ENCODE assay signal across 17 cellular contexts in the genomic region with DNA sequence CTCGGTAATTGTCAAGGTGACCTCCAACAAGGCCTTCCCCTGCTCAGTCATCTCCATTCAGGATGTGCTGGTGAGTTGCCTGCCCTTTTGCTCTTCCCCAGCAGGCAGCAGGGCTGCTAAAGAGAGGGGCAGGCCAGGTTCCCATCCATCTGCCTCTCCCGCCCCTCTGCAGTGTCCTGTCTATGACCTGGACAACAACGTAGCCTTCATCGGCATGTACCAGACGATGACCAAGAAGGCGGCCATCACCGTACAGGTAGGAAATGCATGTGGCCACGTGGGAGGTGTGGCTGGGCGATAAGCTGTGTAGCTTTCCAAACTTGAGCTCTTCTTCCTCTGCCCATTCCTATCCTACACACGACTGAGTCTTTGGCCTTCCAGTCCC. TPM values are rescaled to one million over a fixed set of nuclear protein-coding genes. Genes with fewer than 3 reads are reported as not detected.
DNase-seq lines count a peak whose midpoint lies in the region; ATAC-seq, FAIRE-seq and TF ChIP-seq lines count a peak whose summit lies in the region.
"Had no signal": no experiment of that assay in that cellular context is flagged by ENCODE, and none has a peak within 500 bp of the region (broad histone marks: within the 10 kb centered on the region; RNA-seq: fewer than 3 reads in every experiment).

No MANE protein-coding gene starts in this region.

- H3K4me1 ChIP-seq in right lobe of liver, result peaks cover 0 to 22% (median 5%) of the 10 kb centered on the region in 4 donors
- peaks cover 40% of the 10 kb centered on the region for H3K4me1 ChIP-seq in HepG2 (ENCODE audit: insufficient read depth, low read length)
- H3K4me1 ChIP-seq in neuronal stem cell (ENCODE audit: control insufficient read depth in 2 of 2, insufficient read depth in 1 of 2, low read depth in 1 of 2, low read length in 2 of 2), result peaks cover 15 to 17% of the 10 kb centered on the region in 2 donors

- H3K4me3 ChIP-seq in right lobe of liver, result no peak overlapping the region
- no peak overlapping the region for H3K4me3 ChIP-seq in HepG2 (replicated peaks in 1 of 3; ENCODE audit: insufficient read depth in 1 of 3, low read depth in 2 of 3, low read length in 3 of 3)
- H3K4me3 ChIP-seq in neuronal stem cell (ENCODE audit: low read length in 2 of 2), result no peak overlapping the region

- FAIRE-seq in HepG2 (lab: Jason Lieb, UNC), result no peak

- no peak for ATAC-seq in right lobe of liver
- ATAC-seq in HepG2, result no peak
- ATAC-seq in activated B cell treated with CpG ODN at 0.5 μM for 24 hours (ENCODE audit: low read depth), result no peak
- ATAC-seq: Panc1, Right ventricle myocardium inferior had no signal

- H3K4me2 ChIP-seq in HepG2 (ENCODE audit: low read depth, low read length) (no peak overlapping the region), neuronal stem cell (ENCODE audit: insufficient read depth, low read length, poor library complexity, severe bottlenecking) (no peak overlapping the region)

- no peak overlapping the region for H3K18ac ChIP-seq in neuronal stem cell (ENCODE audit: low read length)

- TF ChIP-seq EP300 in HepG2 (IDR thresholded peaks at IDR 0.05; ENCODE audit: low read depth in 2 of 2, low read length in 2 of 2) (no peak), HepG2 (CRISPR knock-in tag; IDR thresholded peaks at IDR 0.05; ENCODE audit: borderline replicate concordance) (no peak)

- WGBS in right lobe of liver (ENCODE audit: insufficient coverage, low coverage, low lambda C conversion rate, missing lambda C conversion rate), result 90% methylated on average over 2 of the region's 10 CpGs
- WGBS in HepG2 (ENCODE audit: low lambda C conversion rate), result 96% methylated on average over 10 of the region's 10 CpGs
- WGBS in neuronal stem cell (ENCODE audit: extremely low coverage in 2 of 2, insufficient read length in 2 of 2, insufficient replicate concordance in 1 of 2), 2 donors, result no CpG with 5 or more reads among the region's 10 CpGs

- TF ChIP-seq CTCF in right lobe of liver (IDR thresholded peaks at IDR 0.05) (no peak), HepG2 (CRISPR knock-in tag; IDR thresholded peaks at IDR 0.05) (no peak), activated B cell treated with CpG ODN at 0.5 μM for 24 hours (IDR thresholded peaks at IDR 0.05) (no peak), type B pancreatic cell (conservative IDR thresholded peaks at IDR 0.05) (no peak)

- H2BK120ac ChIP-seq in neuronal stem cell (ENCODE audit: low read depth, low read length), result no peak overlapping the region

- H3K4me1 Mint-ChIP-seq in activated B cell treated with CpG ODN at 0.5 μM for 24 hours (peaks cover 69% of the 10 kb centered on the region), type B pancreatic cell (ENCODE audit: unreplicated experiment) (peaks cover 35% of the 10 kb centered on the region)

- H4K91ac ChIP-seq in neuronal stem cell (ENCODE audit: low read depth, low read length, poor library complexity), result no peak overlapping the region

- no peak overlapping the region for H3K14ac ChIP-seq in neuronal stem cell (ENCODE audit: low read length)

- BruUV-seq in HepG2 (replicated peaks; lab: Mats Ljungman, UMichigan), result no TSS peak

- H4K20me1 ChIP-seq in HepG2 (ENCODE audit: insufficient read depth, low read length), result no peaks in the 10 kb centered on the region; the same call in 1 of the 2 replicates

- TF ChIP-seq POLR2A in right lobe of liver (IDR thresholded peaks at IDR 0.05) (no peak), HepG2 (IDR thresholded peaks at IDR 0.05; ENCODE audit: insufficient read depth in 1 of 2, low read depth in 2 of 2, low read length in 2 of 2) (no peak)

- intact Hi-C loops in right lobe of liver (cut with DNase I), result no loop called here
- intact Hi-C loops in HepG2 (cut with micrococcal nuclease; ENCODE audit: unreplicated experiment), result no loop called here
- intact Hi-C loops in activated B cell treated with CpG ODN at 0.5 μM for 24 hours (cut with micrococcal nuclease), result no loop called here

- no peak for TF ChIP-seq RAD21 in HepG2 (CRISPR knock-in tag; IDR thresholded peaks at IDR 0.05)

- peaks cover 0 to 36% (median 9%) of the 10 kb centered on the region in 4 donors for H3K36me3 ChIP-seq in right lobe of liver
- peaks cover 3 to 12% of the 10 kb centered on the region in 2 experiments; a peak in 4 of 5 replicates for H3K36me3 ChIP-seq in HepG2 (replicated peaks in 1 of 2; ENCODE audit: control insufficient read depth in 1 of 2, insufficient read depth in 2 of 2, low read length in 2 of 2)
- H3K36me3 ChIP-seq in neuronal stem cell (replicated peaks in 1 of 2; ENCODE audit: control insufficient read depth in 2 of 2, insufficient read depth in 2 of 2, low read length in 2 of 2), result peaks cover 5 to 23% of the 10 kb centered on the region in 2 donors
- H3K36me3 ChIP-seq: BE2C had no signal

- no peak overlapping the region for H3K23ac ChIP-seq in neuronal stem cell (ENCODE audit: low read depth, low read length, poor library complexity)

- no peak overlapping the region for H4K8ac ChIP-seq in neuronal stem cell (ENCODE audit: low read depth, low read length)

- H2AFZ ChIP-seq in HepG2 (ENCODE audit: low read length), result no peak overlapping the region
- H2AFZ ChIP-seq in neuronal stem cell (ENCODE audit: low read length), result no peak overlapping the region

- peaks cover 49% of the 10 kb centered on the region for H3K36me3 Mint-ChIP-seq in activated B cell treated with CpG ODN at 0.5 μM for 24 hours (ENCODE audit: low read depth)
- peaks cover 23% of the 10 kb centered on the region for H3K36me3 Mint-ChIP-seq in type B pancreatic cell

- no peaks in the 10 kb centered on the region for H3K79me1 ChIP-seq in neuronal stem cell (ENCODE audit: low read depth, low read length)

- H3K9me3 Mint-ChIP-seq in activated B cell treated with CpG ODN at 0.5 μM for 24 hours, result no peaks in the 10 kb centered on the region
- H3K9me3 Mint-ChIP-seq in type B pancreatic cell, result no peaks in the 10 kb centered on the region
- H3K9me3 Mint-ChIP-seq: CD8-positive, alpha-beta memory T cell had no signal

- in situ Hi-C loops in HepG2 (cut with HindIII; ENCODE audit: extremely low pct_ligation_motif_present, low pct_unique_long_range_greater_than_20kb), result loop anchor here (5.0 kb wide), 1 partner anchor 40 kb away; no protein-coding TSS in a partner anchor

- no peak overlapping the region for H2BK12ac ChIP-seq in neuronal stem cell (ENCODE audit: low read length)

- no peak overlapping the region for H2AK5ac ChIP-seq in neuronal stem cell (ENCODE audit: low read depth, low read length)

- POLR2A ChIA-PET in HepG2 (lab: Yijun Ruan, JAX) (interaction anchor here (1.5 kb wide), 1 partner anchor 38 kb away, joined by 5 read pairs; a partner anchor contains a TSS), activated B cell treated with CpG ODN at 0.5 μM for 24 hours (lab: Charles Lee) (interaction anchor here (0.6 to 5.7 kb wide), 4 partner anchors 11 to 48 kb away, joined by 3 to 45 read pairs (median 3); no protein-coding TSS in a partner anchor)

- H3K9me3 ChIP-seq in right lobe of liver (no peaks in the 10 kb centered on the region), HepG2 (ENCODE audit: low read length) (no peaks in the 10 kb centered on the region), neuronal stem cell (replicated peaks in 1 of 2; ENCODE audit: control insufficient read depth in 2 of 2, insufficient read depth in 1 of 2, low read depth in 1 of 2, low read length in 2 of 2) (peaks cover 0 to 2% of the 10 kb centered on the region in 2 donors)
- H3K9me3 ChIP-seq: BE2C had no signal

- H3K27me3 ChIP-seq in right lobe of liver (no peaks in the 10 kb centered on the region), HepG2 (ENCODE audit: control insufficient read depth in 1 of 2, insufficient read depth in 2 of 2, low read length in 2 of 2) (no peaks in the 10 kb centered on the region; a peak in 1 of 5 replicates), neuronal stem cell (ENCODE audit: control insufficient read depth in 3 of 3, insufficient read depth in 3 of 3, low read depth in 1 of 3, low read length in 3 of 3) (no peaks in the 10 kb centered on the region)
- H3K27me3 ChIP-seq: BE2C had no signal

- peaks cover 6% of the 10 kb centered on the region for H3K79me2 ChIP-seq in HepG2 (ENCODE audit: insufficient read depth, low read length)

- no peak overlapping the region for H2BK15ac ChIP-seq in neuronal stem cell (ENCODE audit: low read length)

- DNase-seq in right lobe of liver (peak in 2 of 3 donors; percentile 5 to 22), HepG2 (ENCODE audit: low spot score) (no peak), activated B cell treated with CpG ODN at 0.5 μM for 24 hours (no peak), neuronal stem cell (ENCODE audit: low spot score) (no peak), type B pancreatic cell (ENCODE audit: extremely low spot score, unreplicated experiment) (peak; percentile 52), NCI-H774 (lab: John Stamatoyannopoulos, UW) (no peak)
- DNase-seq in stimulated activated CD4-positive, alpha-beta T cell treated with anti-CD3 and anti-CD28 coated beads, Interleukin-4, amount 100 ng/mL, for 24 hours, result no peak
- DNase-seq in activated CD4-positive, alpha-beta T cell treated with anti-CD3 and anti-CD28 coated beads, Interleukin-2, amount 50 U/mL, for 1 hour, result no peak
- DNase-seq: BE2C, DND-41, GDM1, HCEC 1CT, NCI-H146, NCI-H82 had no signal

- H3K27ac Mint-ChIP-seq in activated B cell treated with CpG ODN at 0.5 μM for 24 hours (peak overlapping the region; percentile 53), type B pancreatic cell (no peak overlapping the region)

- peak overlapping the region; percentile 19 for H2BK5ac ChIP-seq in neuronal stem cell (ENCODE audit: low read length)

- H3K4ac ChIP-seq in neuronal stem cell (ENCODE audit: low read length), result no peak overlapping the region

- no peak overlapping the region for H3K9ac ChIP-seq in HepG2 (ENCODE audit: insufficient read depth, low read depth, low read length)
- H3K9ac ChIP-seq in neuronal stem cell (ENCODE audit: low read depth, low read length, poor library complexity), result no peak overlapping the region

- no peak overlapping the region for H3K27ac ChIP-seq in right lobe of liver
- H3K27ac ChIP-seq in HepG2 (ENCODE audit: extremely low read length, insufficient read depth, low read length), result no peak overlapping the region
- H3K27ac ChIP-seq in neuronal stem cell (replicated peaks; ENCODE audit: low read length), result no peak overlapping the region

- CTCF ChIA-PET in HepG2 (lab: Yijun Ruan, JAX; ENCODE audit: low intra/inter-chr PET ratio, low total read pairs) (interaction anchor here (1.3 kb wide), 1 partner anchor 44 kb away, joined by 3 read pairs; no protein-coding TSS in a partner anchor), activated B cell treated with CpG ODN at 0.5 μM for 24 hours (lab: Charles Lee) (interaction anchor here (1.2 to 7.4 kb wide), 4 partner anchors 10 to 46 kb away, joined by 3 to 119 read pairs (median 6); a partner anchor contains a TSS)

- no peak overlapping the region for H3K4me3 Mint-ChIP-seq in activated B cell treated with CpG ODN at 0.5 μM for 24 hours
- no peak overlapping the region for H3K4me3 Mint-ChIP-seq in type B pancreatic cell

- H3K27me3 Mint-ChIP-seq in activated B cell treated with CpG ODN at 0.5 μM for 24 hours (no peaks in the 10 kb centered on the region), type B pancreatic cell (no peaks in the 10 kb centered on the region)
- H3K27me3 Mint-ChIP-seq: CD8-positive, alpha-beta memory T cell had no signal

RNA-seq across cellular contexts. Expression of a gene that starts 4.0 kb away (rescaled TPM):
- total RNA-seq in right lobe of liver, result 10 to 100 TPM; 24.6 to 49.9 (median 35.5) TPM
- 6.8 and 11.5 TPM in 2 replicates for total RNA-seq in HepG2 (2016; rRNA removed; fragmentation: Illumina TruSeq; extraction: Trizol)
- total RNA-seq in HepG2 (2016; cell fraction: cytosol; rRNA removed; fragmentation: Illumina TruSeq; extraction: Trizol; ENCODE audit: low read depth), result 8.7 and 10.3 TPM in 2 replicates
- 6.4 and 12.0 TPM in 2 replicates for total RNA-seq in HepG2 (2016; cell fraction: insoluble cytoplasmic fraction; rRNA removed; fragmentation: Illumina TruSeq; extraction: Trizol)
- total RNA-seq in HepG2 (2016; cell fraction: membrane; rRNA removed; fragmentation: Illumina TruSeq; extraction: Trizol), result 8.6 and 9.5 TPM in 2 replicates
- 15.6 and 17.2 TPM in 2 replicates for total RNA-seq in HepG2 (2016; cell fraction: nucleus; rRNA removed; fragmentation: Illumina TruSeq; extraction: Trizol)
- 26.8 and 28.0 TPM in 2 replicates for polyA plus RNA-seq in HepG2 (2011; rRNA removed)
- polyA plus RNA-seq in HepG2 (2011; cell fraction: cytosol; rRNA removed), result 10.5 and 14.3 TPM in 2 replicates
- polyA plus RNA-seq in HepG2 (2011; cell fraction: nucleus; rRNA removed), result 82.0 and 109 TPM in 2 replicates
- 15.1 and 15.4 TPM in 2 replicates for polyA plus RNA-seq in HepG2 (2012)
- 1.9 and 2.2 TPM in 2 replicates for polyA plus RNA-seq in HepG2 (2016; cell fraction: cytosol; fragmentation: Illumina TruSeq; extraction: Trizol; ENCODE audit: low read depth)
- polyA plus RNA-seq in HepG2 (2016; cell fraction: insoluble cytoplasmic fraction; fragmentation: Illumina TruSeq; extraction: Trizol; ENCODE audit: low read depth), result 7.8 and 8.9 TPM in 2 replicates
- 6.0 and 6.6 TPM in 2 replicates for polyA plus RNA-seq in HepG2 (2016; cell fraction: membrane; fragmentation: Illumina TruSeq; extraction: Trizol; ENCODE audit: low read depth)
- polyA plus RNA-seq in HepG2 (2016; cell fraction: nucleus; fragmentation: Illumina TruSeq; extraction: Trizol; ENCODE audit: insufficient read depth, low read depth), result 24.9 and 26.7 TPM in 2 replicates
- polyA minus RNA-seq in HepG2 (2011; rRNA and poly(A)+ RNA removed; ENCODE audit: low replicate concordance), result 25.1 and 71.4 TPM in 2 replicates
- polyA minus RNA-seq in HepG2 (2011; cell fraction: cytosol; rRNA and poly(A)+ RNA removed), result 11.7 and 19.1 TPM in 2 replicates
- polyA minus RNA-seq in HepG2 (2011; cell fraction: nucleus; rRNA and poly(A)+ RNA removed), result 32.3 and 34.8 TPM in 2 replicates
- total RNA-seq in activated B cell treated with CpG ODN at 0.5 μM for 24 hours, result 96.7 and 115 TPM in 2 replicates
- polyA plus RNA-seq in neuronal stem cell (2013, experiment 1 of 2), result 16.9 TPM
- 17.7 TPM for polyA plus RNA-seq in neuronal stem cell (2013, experiment 2 of 2)
- total RNA-seq in type B pancreatic cell (ENCODE audit: low replicate concordance), result 53.1 and 62.0 TPM in 2 replicates

RNA-seq across cellular contexts. Expression of a gene that starts 16.6 kb away (rescaled TPM):
- total RNA-seq in right lobe of liver (100 to 1,000 TPM in 4 of 6 experiments, 10 to 100 TPM in 2; 41.2 to 158 (median 112) TPM), HepG2 (2016; rRNA removed; fragmentation: Illumina TruSeq; extraction: Trizol) (75.4 and 93.7 TPM in 2 replicates), activated B cell treated with CpG ODN at 0.5 μM for 24 hours (14.2 and 17.9 TPM in 2 replicates), type B pancreatic cell (ENCODE audit: low replicate concordance) (97.9 and 106 TPM in 2 replicates)
- 15.8 and 16.5 TPM in 2 replicates for total RNA-seq in HepG2 (2016; cell fraction: cytosol; rRNA removed; fragmentation: Illumina TruSeq; extraction: Trizol; ENCODE audit: low read depth)
- total RNA-seq in HepG2 (2016; cell fraction: insoluble cytoplasmic fraction; rRNA removed; fragmentation: Illumina TruSeq; extraction: Trizol), result 83.7 and 102 TPM in 2 replicates
- total RNA-seq in HepG2 (2016; cell fraction: membrane; rRNA removed; fragmentation: Illumina TruSeq; extraction: Trizol), result 20.1 and 22.3 TPM in 2 replicates
- 36.8 and 37.1 TPM in 2 replicates for total RNA-seq in HepG2 (2016; cell fraction: nucleus; rRNA removed; fragmentation: Illumina TruSeq; extraction: Trizol)
- 12.6 and 14.1 TPM in 2 replicates for polyA plus RNA-seq in HepG2 (2011; rRNA removed)
- 11.6 and 11.8 TPM in 2 replicates for polyA plus RNA-seq in HepG2 (2011; cell fraction: cytosol; rRNA removed)
- polyA plus RNA-seq in HepG2 (2011; cell fraction: nucleus; rRNA removed), result 25.0 and 34.5 TPM in 2 replicates
- polyA plus RNA-seq in HepG2 (2012), result 3.6 and 5.8 TPM in 2 replicates
- 19.4 and 20.0 TPM in 2 replicates for polyA plus RNA-seq in HepG2 (2016; cell fraction: cytosol; fragmentation: Illumina TruSeq; extraction: Trizol; ENCODE audit: low read depth)
- polyA plus RNA-seq in HepG2 (2016; cell fraction: insoluble cytoplasmic fraction; fragmentation: Illumina TruSeq; extraction: Trizol; ENCODE audit: low read depth), result 110 TPM in 2 replicates
- 20.4 and 20.8 TPM in 2 replicates for polyA plus RNA-seq in HepG2 (2016; cell fraction: membrane; fragmentation: Illumina TruSeq; extraction: Trizol; ENCODE audit: low read depth)
- 55.4 and 61.9 TPM in 2 replicates for polyA plus RNA-seq in HepG2 (2016; cell fraction: nucleus; fragmentation: Illumina TruSeq; extraction: Trizol; ENCODE audit: insufficient read depth, low read depth)
- 1.5 and 8.0 TPM in 2 replicates for polyA minus RNA-seq in HepG2 (2011; rRNA and poly(A)+ RNA removed; ENCODE audit: low replicate concordance)
- 2.4 and 3.3 TPM in 2 replicates for polyA minus RNA-seq in HepG2 (2011; cell fraction: cytosol; rRNA and poly(A)+ RNA removed)
- 5.0 and 7.5 TPM in 2 replicates for polyA minus RNA-seq in HepG2 (2011; cell fraction: nucleus; rRNA and poly(A)+ RNA removed)
- polyA plus RNA-seq in neuronal stem cell (2013, experiment 1 of 2), result 159 TPM
- 154 TPM for polyA plus RNA-seq in neuronal stem cell (2013, experiment 2 of 2)

RNA-seq across cellular contexts. Expression of a gene that starts 38.5 kb away (rescaled TPM):
- 10 to 100 TPM; 22.2 to 39.1 (median 29.3) TPM for total RNA-seq in right lobe of liver
- total RNA-seq in HepG2 (2016; rRNA removed; fragmentation: Illumina TruSeq; extraction: Trizol), result 104 and 178 TPM in 2 replicates
- 34.4 and 37.3 TPM in 2 replicates for total RNA-seq in HepG2 (2016; cell fraction: cytosol; rRNA removed; fragmentation: Illumina TruSeq; extraction: Trizol; ENCODE audit: low read depth)
- total RNA-seq in HepG2 (2016; cell fraction: insoluble cytoplasmic fraction; rRNA removed; fragmentation: Illumina TruSeq; extraction: Trizol), result 107 and 164 TPM in 2 replicates
- 37.1 and 43.1 TPM in 2 replicates for total RNA-seq in HepG2 (2016; cell fraction: membrane; rRNA removed; fragmentation: Illumina TruSeq; extraction: Trizol)
- total RNA-seq in HepG2 (2016; cell fraction: nucleus; rRNA removed; fragmentation: Illumina TruSeq; extraction: Trizol), result 42.3 and 46.9 TPM in 2 replicates
- 27.0 and 28.8 TPM in 2 replicates for polyA plus RNA-seq in HepG2 (2011; rRNA removed)
- 21.8 and 24.3 TPM in 2 replicates for polyA plus RNA-seq in HepG2 (2011; cell fraction: cytosol; rRNA removed)
- 15.1 and 15.4 TPM in 2 replicates for polyA plus RNA-seq in HepG2 (2011; cell fraction: nucleus; rRNA removed)
- polyA plus RNA-seq in HepG2 (2012), result 23.9 and 26.9 TPM in 2 replicates
- 2.7 and 3.0 TPM in 2 replicates for polyA plus RNA-seq in HepG2 (2016; cell fraction: cytosol; fragmentation: Illumina TruSeq; extraction: Trizol; ENCODE audit: low read depth)
- 70.7 and 75.2 TPM in 2 replicates for polyA plus RNA-seq in HepG2 (2016; cell fraction: insoluble cytoplasmic fraction; fragmentation: Illumina TruSeq; extraction: Trizol; ENCODE audit: low read depth)
- 12.5 and 14.8 TPM in 2 replicates for polyA plus RNA-seq in HepG2 (2016; cell fraction: membrane; fragmentation: Illumina TruSeq; extraction: Trizol; ENCODE audit: low read depth)
- polyA plus RNA-seq in HepG2 (2016; cell fraction: nucleus; fragmentation: Illumina TruSeq; extraction: Trizol; ENCODE audit: insufficient read depth, low read depth), result 26.9 and 30.3 TPM in 2 replicates
- polyA minus RNA-seq in HepG2 (2011; rRNA and poly(A)+ RNA removed; ENCODE audit: low replicate concordance), result 84.0 and 119 TPM in 2 replicates
- 68.8 and 69.8 TPM in 2 replicates for polyA minus RNA-seq in HepG2 (2011; cell fraction: cytosol; rRNA and poly(A)+ RNA removed)
- polyA minus RNA-seq in HepG2 (2011; cell fraction: nucleus; rRNA and poly(A)+ RNA removed), result 42.0 and 56.1 TPM in 2 replicates
- 71.3 and 78.7 TPM in 2 replicates for total RNA-seq in activated B cell treated with CpG ODN at 0.5 μM for 24 hours
- polyA plus RNA-seq in neuronal stem cell (2013, experiment 1 of 2), result 89.5 TPM
- 91.3 TPM for polyA plus RNA-seq in neuronal stem cell (2013, experiment 2 of 2)
- 94.5 and 101 TPM in 2 replicates for total RNA-seq in type B pancreatic cell (ENCODE audit: low replicate concordance)

RNA-seq across cellular contexts. Expression of a gene that starts 49.3 kb away (rescaled TPM):
- total RNA-seq in right lobe of liver, result 10 to 100 TPM; 19.3 to 28.5 (median 25.8) TPM
- 6.8 and 13.8 TPM in 2 replicates for total RNA-seq in HepG2 (2016; rRNA removed; fragmentation: Illumina TruSeq; extraction: Trizol)
- 7.8 and 8.9 TPM in 2 replicates for total RNA-seq in HepG2 (2016; cell fraction: cytosol; rRNA removed; fragmentation: Illumina TruSeq; extraction: Trizol; ENCODE audit: low read depth)
- 8.1 and 12.0 TPM in 2 replicates for total RNA-seq in HepG2 (2016; cell fraction: insoluble cytoplasmic fraction; rRNA removed; fragmentation: Illumina TruSeq; extraction: Trizol)
- 6.1 and 6.3 TPM in 2 replicates for total RNA-seq in HepG2 (2016; cell fraction: membrane; rRNA removed; fragmentation: Illumina TruSeq; extraction: Trizol)
- total RNA-seq in HepG2 (2016; cell fraction: nucleus; rRNA removed; fragmentation: Illumina TruSeq; extraction: Trizol), result 16.5 and 17.3 TPM in 2 replicates
- polyA plus RNA-seq in HepG2 (2011; rRNA removed), result 13.4 and 14.4 TPM in 2 replicates
- 6.8 and 10.0 TPM in 2 replicates for polyA plus RNA-seq in HepG2 (2011; cell fraction: cytosol; rRNA removed)
- 63.6 and 86.3 TPM in 2 replicates for polyA plus RNA-seq in HepG2 (2011; cell fraction: nucleus; rRNA removed)
- polyA plus RNA-seq in HepG2 (2012), result 4.8 and 7.7 TPM in 2 replicates
- 1.6 and 1.8 TPM in 2 replicates for polyA plus RNA-seq in HepG2 (2016; cell fraction: cytosol; fragmentation: Illumina TruSeq; extraction: Trizol; ENCODE audit: low read depth)
- polyA plus RNA-seq in HepG2 (2016; cell fraction: insoluble cytoplasmic fraction; fragmentation: Illumina TruSeq; extraction: Trizol; ENCODE audit: low read depth), result 7.1 and 8.6 TPM in 2 replicates
- polyA plus RNA-seq in HepG2 (2016; cell fraction: membrane; fragmentation: Illumina TruSeq; extraction: Trizol; ENCODE audit: low read depth), result 3.0 and 4.2 TPM in 2 replicates
- 59.8 and 63.8 TPM in 2 replicates for polyA plus RNA-seq in HepG2 (2016; cell fraction: nucleus; fragmentation: Illumina TruSeq; extraction: Trizol; ENCODE audit: insufficient read depth, low read depth)
- polyA minus RNA-seq in HepG2 (2011; rRNA and poly(A)+ RNA removed; ENCODE audit: low replicate concordance), result 16.5 and 37.7 TPM in 2 replicates
- 3.3 and 6.0 TPM in 2 replicates for polyA minus RNA-seq in HepG2 (2011; cell fraction: cytosol; rRNA and poly(A)+ RNA removed)
- polyA minus RNA-seq in HepG2 (2011; cell fraction: nucleus; rRNA and poly(A)+ RNA removed), result 13.0 and 13.4 TPM in 2 replicates
- 274 and 341 TPM in 2 replicates for total RNA-seq in activated B cell treated with CpG ODN at 0.5 μM for 24 hours
- 12.7 TPM for polyA plus RNA-seq in neuronal stem cell (2013, experiment 1 of 2)
- 12.2 TPM for polyA plus RNA-seq in neuronal stem cell (2013, experiment 2 of 2)
- total RNA-seq in type B pancreatic cell (ENCODE audit: low replicate concordance), result 54.6 and 61.1 TPM in 2 replicates

RNA-seq across cellular contexts. Expression of a gene that starts 49.9 kb away (rescaled TPM):
- 1 to 10 TPM; 5.6 to 9.4 (median 7.3) TPM for total RNA-seq in right lobe of liver
- 10.7 and 12.4 TPM in 2 replicates for total RNA-seq in HepG2 (2016; rRNA removed; fragmentation: Illumina TruSeq; extraction: Trizol)
- 4.7 and 5.5 TPM in 2 replicates for total RNA-seq in HepG2 (2016; cell fraction: cytosol; rRNA removed; fragmentation: Illumina TruSeq; extraction: Trizol; ENCODE audit: low read depth)
- 10.0 and 10.5 TPM in 2 replicates for total RNA-seq in HepG2 (2016; cell fraction: insoluble cytoplasmic fraction; rRNA removed; fragmentation: Illumina TruSeq; extraction: Trizol)
- 8.0 and 9.2 TPM in 2 replicates for total RNA-seq in HepG2 (2016; cell fraction: membrane; rRNA removed; fragmentation: Illumina TruSeq; extraction: Trizol)
- total RNA-seq in HepG2 (2016; cell fraction: nucleus; rRNA removed; fragmentation: Illumina TruSeq; extraction: Trizol), result 11.2 and 11.4 TPM in 2 replicates
- polyA plus RNA-seq in HepG2 (2011; rRNA removed), result 12.6 and 12.8 TPM in 2 replicates
- 5.0 and 8.9 TPM in 2 replicates for polyA plus RNA-seq in HepG2 (2011; cell fraction: cytosol; rRNA removed)
- polyA plus RNA-seq in HepG2 (2011; cell fraction: nucleus; rRNA removed), result 20.8 and 21.2 TPM in 2 replicates
- 9.1 and 10.6 TPM in 2 replicates for polyA plus RNA-seq in HepG2 (2012)
- polyA plus RNA-seq in HepG2 (2016; cell fraction: cytosol; fragmentation: Illumina TruSeq; extraction: Trizol; ENCODE audit: low read depth), result 2.7 and 3.1 TPM in 2 replicates
- 10.6 and 13.7 TPM in 2 replicates for polyA plus RNA-seq in HepG2 (2016; cell fraction: insoluble cytoplasmic fraction; fragmentation: Illumina TruSeq; extraction: Trizol; ENCODE audit: low read depth)
- 4.7 and 5.8 TPM in 2 replicates for polyA plus RNA-seq in HepG2 (2016; cell fraction: membrane; fragmentation: Illumina TruSeq; extraction: Trizol; ENCODE audit: low read depth)
- 26.2 and 27.4 TPM in 2 replicates for polyA plus RNA-seq in HepG2 (2016; cell fraction: nucleus; fragmentation: Illumina TruSeq; extraction: Trizol; ENCODE audit: insufficient read depth, low read depth)
- polyA minus RNA-seq in HepG2 (2011; rRNA and poly(A)+ RNA removed; ENCODE audit: low replicate concordance), result 20.7 and 43.7 TPM in 2 replicates
- 10.5 and 12.9 TPM in 2 replicates for polyA minus RNA-seq in HepG2 (2011; cell fraction: cytosol; rRNA and poly(A)+ RNA removed)
- 18.7 and 20.5 TPM in 2 replicates for polyA minus RNA-seq in HepG2 (2011; cell fraction: nucleus; rRNA and poly(A)+ RNA removed)
- total RNA-seq in activated B cell treated with CpG ODN at 0.5 μM for 24 hours, result 18.7 and 22.3 TPM in 2 replicates
- 20.9 TPM for polyA plus RNA-seq in neuronal stem cell (2013, experiment 1 of 2)
- polyA plus RNA-seq in neuronal stem cell (2013, experiment 2 of 2), result 21.5 TPM
- total RNA-seq in type B pancreatic cell (ENCODE audit: low replicate concordance), result 29.0 and 34.7 TPM in 2 replicates

Comparison
In these comparisons a context has a peak if more than half of its experiments do, and no peak if none do; other contexts are left out.
1. DNase-seq: peak in right lobe of liver (2 of 3) and type B pancreatic cell (single experiment); none in HepG2 (single experiment), activated B cell treated with CpG ODN at 0.5 μM for 24 hours (single experiment), neuronal stem cell (single experiment), NCI-H774 (single experiment), stimulated activated CD4-positive, alpha-beta T cell treated with anti-CD3 and anti-CD28 coated beads, Interleukin-4, amount 100 ng/mL, for 24 hours (single experiment) and activated CD4-positive, alpha-beta T cell treated with anti-CD3 and anti-CD28 coated beads, Interleukin-2, amount 50 U/mL, for 1 hour (single experiment).